In genomic region chr20:38498909-38499308, GRCh38 we compare ENCODE assay signal across 19 cellular contexts.
"Had no signal": no experiment of that assay in that cellular context is flagged by ENCODE, and none has a peak within 500 bp of the region (broad histone marks: within the 10 kb centered on the region; RNA-seq: fewer than 3 reads in every experiment).

No MANE protein-coding gene starts in this region.

- DNase-seq: activated B cell treated with CpG ODN at 0.5 μM for 24 hours; activated CD4-positive, alpha-beta memory T cell treated with anti-CD3 and anti-CD28 coated beads for 36 hours; activated CD4-positive, alpha-beta T cell treated with anti-CD3 and anti-CD28 coated beads for 4 hours; activated CD8-positive, alpha-beta memory T cell treated with anti-CD3 and anti-CD28 coated beads, Interleukin-2, amount 10 ng/mL, durations not matched to agents 7 days and 5 days; dermis blood vessel endothelial cell; effector memory CD4-positive, alpha-beta T cell; heart right ventricle; mesenchymal stem cell; naive thymus-derived CD4-positive, alpha-beta T cell; right cardiac atrium; stimulated activated CD4-positive, alpha-beta T cell treated with anti-CD3 and anti-CD28 coated beads, Interleukin-4, amount 100 ng/mL, for 1 hour; upper lobe of left lung had no signal

- H3K9me3 Mint-ChIP-seq: activated B cell treated with CpG ODN at 0.5 μM for 24 hours; activated CD4-positive, alpha-beta memory T cell treated with anti-CD3 and anti-CD28 coated beads for 36 hours; neural progenitor cell; stimulated activated memory B cell treated with anti-CD40 and anti-IgM and Interleukin-4, amounts not matched to agents 10 μg/mL and 1 μg/mL and 100 μg/mL, for 72 hours had no signal

- H3K27me3 Mint-ChIP-seq: activated B cell treated with CpG ODN at 0.5 μM for 24 hours; activated CD4-positive, alpha-beta memory T cell treated with anti-CD3 and anti-CD28 coated beads for 36 hours; activated CD8-positive, alpha-beta memory T cell treated with anti-CD3 and anti-CD28 coated beads, Interleukin-2, amount 10 ng/mL, durations not matched to agents 7 days and 5 days; activated naive CD8-positive, alpha-beta T cell; naive thymus-derived CD4-positive, alpha-beta T cell; stimulated activated memory B cell treated with anti-CD40 and anti-IgM and Interleukin-4, amounts not matched to agents 10 μg/mL and 1 μg/mL and 100 μg/mL, for 72 hours had no signal

- H3K27ac Mint-ChIP-seq: activated B cell treated with CpG ODN at 0.5 μM for 24 hours; activated CD4-positive, alpha-beta memory T cell treated with anti-CD3 and anti-CD28 coated beads for 36 hours; activated CD8-positive, alpha-beta memory T cell treated with anti-CD3 and anti-CD28 coated beads, Interleukin-2, amount 10 ng/mL, durations not matched to agents 7 days and 5 days; activated naive CD8-positive, alpha-beta T cell; neural progenitor cell; stimulated activated memory B cell treated with anti-CD40 and anti-IgM and Interleukin-4, amounts not matched to agents 10 μg/mL and 1 μg/mL and 100 μg/mL, for 72 hours had no signal

- ATAC-seq: activated CD8-positive, alpha-beta memory T cell treated with anti-CD3 and anti-CD28 coated beads, Interleukin-2, amount 10 ng/mL, durations not matched to agents 7 days and 5 days; gastroesophageal sphincter; heart right ventricle; naive thymus-derived CD4-positive, alpha-beta T cell; right cardiac atrium; stimulated activated memory B cell treated with anti-CD40 and anti-IgM and Interleukin-4, amounts not matched to agents 10 μg/mL and 1 μg/mL and 100 μg/mL, for 72 hours had no signal

- H3K4me3 ChIP-seq: cardiac muscle cell, gastroesophageal sphincter, heart right ventricle, neural progenitor cell, prostate gland, thoracic aorta, upper lobe of left lung had no signal

- H3K4me3 Mint-ChIP-seq: activated B cell treated with CpG ODN at 0.5 μM for 24 hours; activated CD4-positive, alpha-beta memory T cell treated with anti-CD3 and anti-CD28 coated beads for 36 hours; activated CD8-positive, alpha-beta memory T cell treated with anti-CD3 and anti-CD28 coated beads, Interleukin-2, amount 10 ng/mL, durations not matched to agents 7 days and 5 days; activated naive CD8-positive, alpha-beta T cell; naive thymus-derived CD4-positive, alpha-beta T cell; neural progenitor cell; stimulated activated memory B cell treated with anti-CD40 and anti-IgM and Interleukin-4, amounts not matched to agents 10 μg/mL and 1 μg/mL and 100 μg/mL, for 72 hours had no signal

- H3K4me1 Mint-ChIP-seq: activated B cell treated with CpG ODN at 0.5 μM for 24 hours; activated CD8-positive, alpha-beta memory T cell treated with anti-CD3 and anti-CD28 coated beads, Interleukin-2, amount 10 ng/mL, durations not matched to agents 7 days and 5 days; neural progenitor cell; stimulated activated memory B cell treated with anti-CD40 and anti-IgM and Interleukin-4, amounts not matched to agents 10 μg/mL and 1 μg/mL and 100 μg/mL, for 72 hours had no signal
